Comparison of ENCODE assay signal across 8 cellular contexts in genomic region chr1:153223040-153223891, GRCh38. TPM values are rescaled to one million over a fixed set of nuclear protein-coding genes. Genes with fewer than 3 reads are reported as not detected.
DNase-seq lines count a peak whose midpoint lies in the region; ATAC-seq and TF ChIP-seq lines count a peak whose summit lies in the region.
"Not testable (repeated sequence)": the region's sequence is repeated elsewhere in the genome, so short reads cannot be mapped to it uniquely, and the experiment has no call there.

No MANE protein-coding gene starts in this region.

- peak; percentile 59 for ATAC-seq in HG02870 (IDR thresholded peaks at IDR 0.05; ENCODE audit: unreplicated experiment)
- ATAC-seq in heart right ventricle = peak; percentile 67 to 90 (median 80)

- 40 to 48% (median 41%) methylated on average over 16 of the region's 16 CpGs for WGBS in adrenal gland, 4 donors
- WGBS in heart right ventricle, 2 donors = 45% methylated on average over 16 of the region's 16 CpGs

- TF ChIP-seq POLR2A in adrenal gland (IDR thresholded peaks at IDR 0.05); uterus (IDR thresholded peaks at IDR 0.05): not testable (repeated sequence)

- intact Hi-C loops in adrenal gland (cut with DNase I) = loop anchor here (2.0 to 10.0 kb wide), 3 partner anchors 306 to 354 kb away; partner anchors contain the start of gene SMCP (in 1 of the 2)
- intact Hi-C loops in heart right ventricle (cut with DNase I) = loop anchor here in 7 of 10 donors (5.0 to 10.0 kb wide), 4 partner anchors 348 to 568 kb away; partner anchors contain the start of gene SMCP (in 3 of the 7)
- intact Hi-C loops in posterior vena cava (cut with DNase I); uterus (cut with DNase I; ENCODE audit: low total_unique reads): not testable (repeated sequence)

- not testable (repeated sequence) for H3K4me1 ChIP-seq in adrenal gland (replicated peaks in 1 of 2); heart right ventricle; uterus

- H3K4me3 ChIP-seq in GM12864 (ENCODE audit: low read depth, low read length); adrenal gland; heart right ventricle; uterus: not testable (repeated sequence)

- not testable (repeated sequence) for H3K27ac ChIP-seq in adrenal gland, heart right ventricle, uterus

- TF ChIP-seq CTCF in GM12864 (IDR thresholded peaks at IDR 0.05; ENCODE audit: low read depth, low read length, missing control alignments) (peak; percentile 62), adrenal gland (IDR thresholded peaks at IDR 0.05) (peak; percentile 63 to 73 (median 66)), heart right ventricle (IDR thresholded peaks at IDR 0.05) (peak; percentile 45 to 80 (median 71)), uterus (IDR thresholded peaks at IDR 0.05) (peak in 3 of 4 experiments; percentile 34 to 43 (median 39))

- H3K27me3 ChIP-seq in adrenal gland, uterus: not testable (repeated sequence)
- H3K27me3 ChIP-seq in heart right ventricle = peaks cover 0 to 56% (median 30%) of the 10 kb centered on the region in 7 donors

- not testable (repeated sequence) for H3K9me3 ChIP-seq in adrenal gland (replicated peaks in 1 of 3); heart right ventricle; uterus

- DNase-seq in GM12864 (ENCODE audit: low read depth) = not testable (repeated sequence)
- DNase-seq in NCI-H2029 (lab: John Stamatoyannopoulos, UW) (peak; percentile 48), T-helper 2 cell (peak in 3 of 5 experiments; percentile 18 to 40 (median 26)), adrenal gland (peak; percentile 60 to 81 (median 71)), heart right ventricle (peak; percentile 34 to 39), posterior vena cava (ENCODE audit: low spot score) (peak; percentile 86), uterus (peak; percentile 26 to 45)

- H3K36me3 ChIP-seq in adrenal gland (replicated peaks in 1 of 2); heart right ventricle; uterus: not testable (repeated sequence)

RNA-seq across cellular contexts. Expression of gene PRR9, which starts 5.9 kb away (rescaled TPM):
- total RNA-seq in adrenal gland = not detected
- not detected for polyA plus RNA-seq in adrenal gland
- total RNA-seq in heart right ventricle = not detected
- not detected for polyA plus RNA-seq in heart right ventricle
- total RNA-seq in posterior vena cava = not detected
- not detected for total RNA-seq in uterus

RNA-seq across cellular contexts. Expression of gene LELP1, which starts 20.0 kb away (rescaled TPM):
- total RNA-seq in adrenal gland (not detected), heart right ventricle (not detected), posterior vena cava (not detected), uterus (not detected)
- polyA plus RNA-seq in adrenal gland (not detected), heart right ventricle (not detected)

RNA-seq across cellular contexts. Expression of gene LORICRIN, which starts 36.2 kb away (rescaled TPM):
- total RNA-seq in adrenal gland (not detected), heart right ventricle (not detected), posterior vena cava (not detected), uterus (not detected)
- polyA plus RNA-seq in adrenal gland (not detected), heart right ventricle (not detected)
